8 cellular contexts compared by ENCODE assay signal in genomic region chr19:57888494-57889231, GRCh38. TPM values are rescaled to one million over a fixed set of nuclear protein-coding genes. Genes with fewer than 3 reads are reported as not detected.
DNase-seq lines count a peak whose midpoint lies in the region; ATAC-seq and TF ChIP-seq lines count a peak whose summit lies in the region.

ZNF814 (minus strand) TSS chr19:57889037; CDS start chr19:57888802, 235 bp downstream.

- CTCF ChIA-PET in activated naive CD4-positive, alpha-beta T cell treated with anti-CD3 and anti-CD28 coated beads for 36 hours (lab: Charles Lee), result interaction anchor here (0.6 to 1.4 kb wide), 2 partner anchors 27 to 45 kb away, joined by 3 to 4 read pairs; partner anchors contain the start of gene ZNF417

- H3K27ac ChIP-seq in SJCRH30, result peak within 1 kb of the TSS; percentile 49; the same call in 1 of the 2 replicates
- H3K27ac ChIP-seq in neutrophil, result no peak within 1 kb of the TSS

- no peaks in the 10 kb centered on the region for H3K4me1 ChIP-seq in SJCRH30
- H3K4me1 ChIP-seq in neutrophil (ENCODE audit: control insufficient read depth in 1 of 2, insufficient read depth in 1 of 2, low read depth in 1 of 2, low read length in 1 of 2), result peaks cover 7 to 15% of the 10 kb centered on the region in 2 experiments

- peak; percentile 81 for ATAC-seq in HG02885 (IDR thresholded peaks at IDR 0.05; ENCODE audit: poor library complexity, unreplicated experiment)

- H3K4me3 ChIP-seq in SJCRH30, result peak within 1 kb of the TSS; percentile 66
- H3K4me3 ChIP-seq in neutrophil (ENCODE audit: low read depth in 1 of 2, low read length in 1 of 2), result peak within 1 kb of the TSS; percentile 52 to 85

- peaks cover 40% of the 10 kb centered on the region for H3K9me3 Mint-ChIP-seq in activated naive CD4-positive, alpha-beta T cell treated with anti-CD3 and anti-CD28 coated beads for 36 hours

- H3K4me3 Mint-ChIP-seq in activated naive CD4-positive, alpha-beta T cell treated with anti-CD3 and anti-CD28 coated beads for 36 hours, result peak within 1 kb of the TSS; percentile 86

- peaks cover 21% of the 10 kb centered on the region for H3K4me1 Mint-ChIP-seq in activated naive CD4-positive, alpha-beta T cell treated with anti-CD3 and anti-CD28 coated beads for 36 hours (ENCODE audit: low read depth)

- H3K36me3 ChIP-seq in SJCRH30 (peaks cover 6% of the 10 kb centered on the region), neutrophil (no peaks in the 10 kb centered on the region)

- H3K27me3 ChIP-seq in SJCRH30 (no peaks in the 10 kb centered on the region), neutrophil (no peaks in the 10 kb centered on the region)

- H3K27me3 Mint-ChIP-seq in activated naive CD4-positive, alpha-beta T cell treated with anti-CD3 and anti-CD28 coated beads for 36 hours (ENCODE audit: low read depth), result no peaks in the 10 kb centered on the region

- H3K27ac Mint-ChIP-seq in activated naive CD4-positive, alpha-beta T cell treated with anti-CD3 and anti-CD28 coated beads for 36 hours, result peak within 1 kb of the TSS; percentile 72

- peak; percentile 63 for DNase-seq in GF-D8 (lab: John Stamatoyannopoulos, UW)
- peak; percentile 74 to 83 for DNase-seq in SJCRH30
- DNase-seq in activated naive CD4-positive, alpha-beta T cell treated with anti-CD3 and anti-CD28 coated beads for 36 hours, result peak; percentile 91
- DNase-seq in germinal center (ENCODE audit: low spot score), result peak; percentile 64
- peak; percentile 75 for DNase-seq in stromal cell of bone marrow (ENCODE audit: low read depth)
- no peak for DNase-seq in GM03348 (ENCODE audit: low spot score)

- intact Hi-C loops in activated naive CD4-positive, alpha-beta T cell treated with anti-CD3 and anti-CD28 coated beads for 36 hours (cut with micrococcal nuclease), result loop anchor here (1.0 kb wide), 2 partner anchors 28 to 114 kb away; partner anchors contain the start of genes ZNF417 and ZNF606

- H3K36me3 Mint-ChIP-seq in activated naive CD4-positive, alpha-beta T cell treated with anti-CD3 and anti-CD28 coated beads for 36 hours (ENCODE audit: low read depth), result peaks cover 60% of the 10 kb centered on the region

- H3K9me3 ChIP-seq in SJCRH30 (replicated peaks), result peaks cover 5% of the 10 kb centered on the region; the same call in 1 of the 2 replicates
- no peaks in the 10 kb centered on the region for H3K9me3 ChIP-seq in neutrophil

- peak; percentile 27 for TF ChIP-seq CTCF in neutrophil (IDR thresholded peaks at IDR 0.05)

RNA-seq across cellular contexts. Expression of gene ZNF814, which starts in this region (rescaled TPM):
- 11.1 and 14.2 TPM in 2 replicates for total RNA-seq in SJCRH30 (2014; rRNA removed; shearing (Covaris generic))
- total RNA-seq in activated naive CD4-positive, alpha-beta T cell treated with anti-CD3 and anti-CD28 coated beads for 36 hours, result 10 to 100 TPM; 12.7 to 13.3 TPM
